ENCODE assay signal across 8 cellular contexts in genomic region chr9:97853844-97854695, GRCh38. TPM values are rescaled to one million over a fixed set of nuclear protein-coding genes. Genes with fewer than 3 reads are reported as not detected.
DNase-seq lines count a peak whose midpoint lies in the region; ATAC-seq and TF ChIP-seq lines count a peak whose summit lies in the region.

No MANE protein-coding gene starts in this region.

- H3K4me1 ChIP-seq in hepatocyte (ENCODE audit: insufficient read depth): peaks cover 13% of the 10 kb centered on the region

- H3K36me3 Mint-ChIP-seq in activated T-cell treated with anti-CD3 and anti-CD28 coated beads, Interleukin-2, amount 50 U/mL, for 72 hours (ENCODE audit: insufficient read depth in 2 of 2): peaks cover 2 to 3% of the 10 kb centered on the region in 2 donors

- H3K4me2 ChIP-seq in hepatocyte: peak overlapping the region; percentile 92

- peaks cover 73% of the 10 kb centered on the region for H3K27me3 Mint-ChIP-seq in activated T-cell treated with anti-CD3 and anti-CD28 coated beads, Interleukin-2, amount 50 U/mL, for 72 hours (ENCODE audit: low read depth)

- H3K79me2 ChIP-seq in hepatocyte: no peaks in the 10 kb centered on the region

- no peaks in the 10 kb centered on the region for H3K9me2 ChIP-seq in hepatocyte (replicated peaks; ENCODE audit: insufficient read depth)

- peak overlapping the region; percentile 89 to 97 for H3K4me3 Mint-ChIP-seq in activated T-cell treated with anti-CD3 and anti-CD28 coated beads, Interleukin-2, amount 50 U/mL, for 72 hours

- TF ChIP-seq CTCF in hepatocyte (IDR thresholded peaks at IDR 0.05; ENCODE audit: poor library complexity): peak; percentile 36

- WGBS in hepatocyte (ENCODE audit: low lambda C conversion rate, missing lambda C conversion rate): 4% methylated on average over 52 of the region's 125 CpGs

- H3K27ac ChIP-seq in hepatocyte: no peak overlapping the region

- DNase-seq in NCI-H460 (ENCODE audit: extremely low read depth, low read depth) (peak; percentile 44), hepatocyte (ENCODE audit: low spot score) (peak; percentile 70), sciatic nerve (ENCODE audit: low spot score) (no peak), COLO829 (ENCODE audit: low spot score) (no peak), LoVo (ENCODE audit: low spot score) (no peak)
- DNase-seq in activated T-cell treated with anti-CD3 and anti-CD28 coated beads, Interleukin-2, amount 50 U/mL, for 72 hours: peak; percentile 77 to 80
- peak; percentile 57 to 73 for DNase-seq in stimulated activated CD4-positive, alpha-beta T cell treated with anti-CD3 and anti-CD28 coated beads, Interleukin-2, amount 100 ng/mL, for 24 hours

- H3K36me3 ChIP-seq in hepatocyte (replicated peaks; ENCODE audit: insufficient read depth, low read depth): no peaks in the 10 kb centered on the region

- no peaks in the 10 kb centered on the region for H3K9me3 Mint-ChIP-seq in activated T-cell treated with anti-CD3 and anti-CD28 coated beads, Interleukin-2, amount 50 U/mL, for 72 hours

- H3K4me3 ChIP-seq in GM08714 (ENCODE audit: low read length): peak overlapping the region; percentile 33; the same call in 1 of the 2 replicates
- H3K4me3 ChIP-seq in hepatocyte: peak overlapping the region; percentile 20

- peak overlapping the region; percentile 18 for H3K27ac Mint-ChIP-seq in activated T-cell treated with anti-CD3 and anti-CD28 coated beads, Interleukin-2, amount 50 U/mL, for 72 hours

- intact Hi-C loops in sciatic nerve (cut with DNase I): no loop called here

- peak; percentile 81 to 87 for ATAC-seq in activated T-cell treated with anti-CD3 and anti-CD28 coated beads, Interleukin-2, amount 50 U/mL, for 72 hours (replicated peaks in 1 of 2)
- no peak for ATAC-seq in sciatic nerve

- peak overlapping the region; percentile 93 for H2AFZ ChIP-seq in hepatocyte

- no peaks in the 10 kb centered on the region for H4K20me1 ChIP-seq in hepatocyte (ENCODE audit: insufficient read depth, poor library complexity, severe bottlenecking)

- peaks cover 95% of the 10 kb centered on the region for H3K27me3 ChIP-seq in hepatocyte

- no peaks in the 10 kb centered on the region for H3K9me3 ChIP-seq in hepatocyte (ENCODE audit: low read depth)

- peaks cover 43% of the 10 kb centered on the region for H3K4me1 Mint-ChIP-seq in activated T-cell treated with anti-CD3 and anti-CD28 coated beads, Interleukin-2, amount 50 U/mL, for 72 hours (ENCODE audit: low read depth)

RNA-seq across cellular contexts. Expression of gene FOXE1, which starts 1.0 kb away (rescaled TPM):
- 0.05 and 0.26 TPM in 2 replicates for total RNA-seq in NCI-H460 (2014; rRNA removed; shearing (Covaris generic))
- polyA plus RNA-seq in NCI-H460 (2014; cell fraction: nucleus; rRNA removed): 0.22 TPM in 1 of 2 replicates, not detected in the other
- total RNA-seq in activated T-cell treated with anti-CD3 and anti-CD28 coated beads, Interleukin-2, amount 50 U/mL, for 72 hours: under 1 TPM; 0.79 to 0.96 TPM
- total RNA-seq in hepatocyte (0.67 and 0.88 TPM in 2 replicates), sciatic nerve (not detected)
- polyA plus RNA-seq in hepatocyte: 0.99 and 3.7 TPM in 2 replicates

Comparison
In these comparisons a context has a peak if more than half of its experiments do, and no peak if none do; other contexts are left out.
1. DNase-seq: peak in NCI-H460 (single experiment), activated T-cell treated with anti-CD3 and anti-CD28 coated beads, Interleukin-2, amount 50 U/mL, for 72 hours (2 of 2), hepatocyte (single experiment) and stimulated activated CD4-positive, alpha-beta T cell treated with anti-CD3 and anti-CD28 coated beads, Interleukin-2, amount 100 ng/mL, for 24 hours (2 of 2); none in sciatic nerve (single experiment), COLO829 (single experiment) and LoVo (single experiment).